Comparison of ENCODE assay signal across 18 cellular contexts in the genomic region with DNA sequence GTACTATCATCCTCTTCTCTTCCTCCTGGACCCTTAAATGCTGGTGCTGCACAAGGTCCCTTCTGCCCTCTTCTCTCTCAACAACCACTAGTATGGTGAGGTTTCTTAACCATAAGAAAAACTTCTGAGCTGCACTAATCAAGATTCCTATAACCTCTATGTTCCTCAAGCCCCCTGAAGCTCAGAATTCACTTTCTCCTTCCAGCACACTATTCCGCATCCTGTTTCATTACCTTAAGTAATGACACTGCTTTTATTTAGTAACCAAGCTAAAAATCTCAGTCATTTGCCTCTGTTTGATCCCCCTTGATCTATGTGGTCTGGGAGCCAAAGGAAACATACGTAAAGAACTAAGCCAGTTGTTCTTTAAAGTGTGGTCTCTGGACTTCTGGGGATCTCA. TPM values are rescaled to one million over a fixed set of nuclear protein-coding genes. Genes with fewer than 3 reads are reported as not detected.
A peak's percentile ranks its signal among the peaks of the same experiment; 100 is the strongest.
DNase-seq lines count a peak whose midpoint lies in the region; ATAC-seq and TF ChIP-seq lines count a peak whose summit lies in the region.
"Had no signal": no experiment of that assay in that cellular context is flagged by ENCODE, and none has a peak within 500 bp of the region (broad histone marks: within the 10 kb centered on the region; RNA-seq: fewer than 3 reads in every experiment).

No MANE protein-coding gene starts in this region.

- H3K36me3 Mint-ChIP-seq in activated naive CD4-positive, alpha-beta T cell treated with anti-CD3 and anti-CD28 coated beads, Interleukin-2, amount 50 U/mL, for 24 hours, result peaks cover 8% of the 10 kb centered on the region
- peaks cover 14 to 18% of the 10 kb centered on the region in 2 donors for H3K36me3 Mint-ChIP-seq in activated naive CD4-positive, alpha-beta T cell treated with anti-CD3 and anti-CD28 coated beads, Interleukin-2, amount 50 U/mL, for 72 hours
- H3K36me3 Mint-ChIP-seq in activated T-helper 1 cell treated with anti-CD3 and anti-CD28 coated beads, Interleukin-12 subunit alpha, Interleukin-12 subunit beta, Interleukin-2, Interleukin-4 antibody, amounts not matched to agents 30 ng/mL and 10 ng/mL and 1 ng/mL, durations not matched to agents 14 hours and 24 hours and 36 hours (ENCODE audit: low read depth), result peaks cover 36% of the 10 kb centered on the region
- peaks cover 12 to 45% (median 25%) of the 10 kb centered on the region in 5 donors for H3K36me3 Mint-ChIP-seq in naive thymus-derived CD4-positive, alpha-beta T cell

- H3K4me3 Mint-ChIP-seq in activated naive CD4-positive, alpha-beta T cell treated with anti-CD3 and anti-CD28 coated beads, Interleukin-2, amount 50 U/mL, for 24 hours, result peak overlapping the region; percentile 1
- H3K4me3 Mint-ChIP-seq in activated T-helper 1 cell treated with anti-CD3 and anti-CD28 coated beads, Interleukin-12 subunit alpha, Interleukin-12 subunit beta, Interleukin-2, Interleukin-4 antibody, amounts not matched to agents 30 ng/mL and 10 ng/mL and 1 ng/mL, durations not matched to agents 14 hours and 24 hours and 36 hours, result no peak overlapping the region
- H3K4me3 Mint-ChIP-seq in naive thymus-derived CD4-positive, alpha-beta T cell, result peak overlapping the region in 8 of 10 donors; percentile 14 to 53 (median 26)

- H3K27ac ChIP-seq in naive thymus-derived CD4-positive, alpha-beta T cell (ENCODE audit: low read depth, low read length), result peak overlapping the region; percentile 40
- peak overlapping the region; percentile 42 for H3K27ac ChIP-seq in thymus (ENCODE audit: low read depth)
- H3K27ac ChIP-seq: BLaER1 treated with 17β-estradiol and CSF1 and Interleukin-3, amounts not matched to agents 10 nM and 100 nM had no signal

- CTCF ChIA-PET in naive thymus-derived CD4-positive, alpha-beta T cell (lab: Charles Lee), result interaction anchor here (1.3 kb wide), 1 partner anchor 8 kb away, joined by 6 read pairs; no protein-coding TSS in a partner anchor

- H3K36me3 ChIP-seq in naive thymus-derived CD4-positive, alpha-beta T cell (ENCODE audit: control insufficient read depth in 2 of 3, insufficient read depth in 3 of 3, low read length in 3 of 3), result peaks cover 4 to 29% (median 18%) of the 10 kb centered on the region in 3 experiments
- peaks cover 22% of the 10 kb centered on the region for H3K36me3 ChIP-seq in thymus (ENCODE audit: control insufficient read depth, insufficient read depth)

- peak overlapping the region; percentile 24 for H3K27ac Mint-ChIP-seq in activated naive CD4-positive, alpha-beta T cell treated with anti-CD3 and anti-CD28 coated beads, Interleukin-2, amount 50 U/mL, for 24 hours
- H3K27ac Mint-ChIP-seq in activated naive CD4-positive, alpha-beta T cell treated with anti-CD3 and anti-CD28 coated beads, Interleukin-2, amount 50 U/mL, for 72 hours, result peak overlapping the region in 1 of 2 donors; percentile 53
- peak overlapping the region; percentile 0 for H3K27ac Mint-ChIP-seq in activated T-helper 1 cell treated with anti-CD3 and anti-CD28 coated beads, Interleukin-12 subunit alpha, Interleukin-12 subunit beta, Interleukin-2, Interleukin-4 antibody, amounts not matched to agents 30 ng/mL and 10 ng/mL and 1 ng/mL, durations not matched to agents 14 hours and 24 hours and 36 hours
- peak overlapping the region in 8 of 9 donors; percentile 9 to 86 (median 42) for H3K27ac Mint-ChIP-seq in naive thymus-derived CD4-positive, alpha-beta T cell

- POLR2A ChIA-PET in naive thymus-derived CD4-positive, alpha-beta T cell (lab: Charles Lee), result interaction anchor here (1.5 to 2.1 kb wide), 4 partner anchors 12 to 25 kb away, joined by 4 to 7 read pairs (median 4); partner anchors contain the start of gene KANSL1

- H3K27me3 Mint-ChIP-seq in activated naive CD4-positive, alpha-beta T cell treated with anti-CD3 and anti-CD28 coated beads, Interleukin-2, amount 50 U/mL, for 24 hours, result no peaks in the 10 kb centered on the region
- no peaks in the 10 kb centered on the region for H3K27me3 Mint-ChIP-seq in activated T-helper 1 cell treated with anti-CD3 and anti-CD28 coated beads, Interleukin-12 subunit alpha, Interleukin-12 subunit beta, Interleukin-2, Interleukin-4 antibody, amounts not matched to agents 30 ng/mL and 10 ng/mL and 1 ng/mL, durations not matched to agents 14 hours and 24 hours and 36 hours (ENCODE audit: insufficient read depth)
- H3K27me3 Mint-ChIP-seq in naive thymus-derived CD4-positive, alpha-beta T cell, result no peaks in the 10 kb centered on the region

- intact Hi-C loops in activated T-helper 1 cell treated with anti-CD3 and anti-CD28 coated beads, Interleukin-12 subunit alpha, Interleukin-12 subunit beta, Interleukin-2, Interleukin-4 antibody, amounts not matched to agents 30 ng/mL and 10 ng/mL and 1 ng/mL, durations not matched to agents 14 hours and 24 hours and 36 hours (cut with micrococcal nuclease), result no loop called here
- intact Hi-C loops in naive thymus-derived CD4-positive, alpha-beta T cell (cut with micrococcal nuclease), result loop anchor here in 1 of 2 donors (2.0 kb wide), 1 partner anchor 20 kb away; the partner anchor contains the start of gene KANSL1

- peaks cover 50 to 75% of the 10 kb centered on the region in 2 donors for H3K4me1 ChIP-seq in naive thymus-derived CD4-positive, alpha-beta T cell (ENCODE audit: control insufficient read depth in 2 of 2, insufficient read depth in 2 of 2, low read length in 2 of 2)
- peaks cover 5% of the 10 kb centered on the region for H3K4me1 ChIP-seq in thymus (ENCODE audit: control insufficient read depth, insufficient read depth, low read length)

- H3K4me3 ChIP-seq in naive thymus-derived CD4-positive, alpha-beta T cell (ENCODE audit: low read length), result no peak overlapping the region
- no peak overlapping the region for H3K4me3 ChIP-seq in thymus (ENCODE audit: low read length)
- H3K4me3 ChIP-seq: BLaER1 treated with 17β-estradiol and CSF1 and Interleukin-3, amounts not matched to agents 10 nM and 100 nM had no signal

- no peaks in the 10 kb centered on the region for H3K9me3 Mint-ChIP-seq in activated naive CD4-positive, alpha-beta T cell treated with anti-CD3 and anti-CD28 coated beads, Interleukin-2, amount 50 U/mL, for 24 hours
- H3K9me3 Mint-ChIP-seq in activated naive CD4-positive, alpha-beta T cell treated with anti-CD3 and anti-CD28 coated beads, Interleukin-2, amount 50 U/mL, for 72 hours, result no peaks in the 10 kb centered on the region
- no peaks in the 10 kb centered on the region for H3K9me3 Mint-ChIP-seq in activated T-helper 1 cell treated with anti-CD3 and anti-CD28 coated beads, Interleukin-12 subunit alpha, Interleukin-12 subunit beta, Interleukin-2, Interleukin-4 antibody, amounts not matched to agents 30 ng/mL and 10 ng/mL and 1 ng/mL, durations not matched to agents 14 hours and 24 hours and 36 hours
- H3K9me3 Mint-ChIP-seq in naive thymus-derived CD4-positive, alpha-beta T cell, result no peaks in the 10 kb centered on the region

- H3K4me1 Mint-ChIP-seq in activated naive CD4-positive, alpha-beta T cell treated with anti-CD3 and anti-CD28 coated beads, Interleukin-2, amount 50 U/mL, for 24 hours, result peaks cover 98% of the 10 kb centered on the region
- peaks cover 58% of the 10 kb centered on the region for H3K4me1 Mint-ChIP-seq in activated T-helper 1 cell treated with anti-CD3 and anti-CD28 coated beads, Interleukin-12 subunit alpha, Interleukin-12 subunit beta, Interleukin-2, Interleukin-4 antibody, amounts not matched to agents 30 ng/mL and 10 ng/mL and 1 ng/mL, durations not matched to agents 14 hours and 24 hours and 36 hours (ENCODE audit: low read depth)
- H3K4me1 Mint-ChIP-seq in naive thymus-derived CD4-positive, alpha-beta T cell, result peaks cover 64 to 100% (median 96%) of the 10 kb centered on the region in 7 donors

- H3K27me3 ChIP-seq in naive thymus-derived CD4-positive, alpha-beta T cell (ENCODE audit: control insufficient read depth in 2 of 2, insufficient read depth in 2 of 2, low read length in 2 of 2), result no peaks in the 10 kb centered on the region
- no peaks in the 10 kb centered on the region for H3K27me3 ChIP-seq in thymus (ENCODE audit: control insufficient read depth, insufficient read depth)
- H3K27me3 ChIP-seq: BLaER1 treated with 17β-estradiol and CSF1 and Interleukin-3, amounts not matched to agents 10 nM and 100 nM had no signal

- WGBS in thymus, result 87% methylated on average over 2 of the region's 2 CpGs

- H3K9me3 ChIP-seq in naive thymus-derived CD4-positive, alpha-beta T cell (ENCODE audit: control insufficient read depth in 2 of 3, low read length in 3 of 3), result no peaks in the 10 kb centered on the region
- H3K9me3 ChIP-seq in thymus (ENCODE audit: control insufficient read depth), result no peaks in the 10 kb centered on the region
- H3K9me3 ChIP-seq: BLaER1 treated with 17β-estradiol and CSF1 and Interleukin-3, amounts not matched to agents 10 nM and 100 nM had no signal

- no peak for DNase-seq in activated naive CD4-positive, alpha-beta T cell treated with anti-CD3 and anti-CD28 coated beads, Interleukin-2, amount 50 U/mL, for 72 hours (ENCODE audit: low spot score in 2 of 2)
- no peak for DNase-seq in activated T-helper 1 cell treated with anti-CD3 and anti-CD28 coated beads, Interleukin-12 subunit alpha, Interleukin-12 subunit beta, Interleukin-2, Interleukin-4 antibody, amounts not matched to agents 30 ng/mL and 10 ng/mL and 1 ng/mL, durations not matched to agents 14 hours and 24 hours and 36 hours (ENCODE audit: low spot score)
- DNase-seq in naive thymus-derived CD4-positive, alpha-beta T cell, result no peak
- DNase-seq in NK-92 (lab: John Stamatoyannopoulos, UW; ENCODE audit: unreplicated experiment) (no peak), MV-4-11 (lab: John Stamatoyannopoulos, UW) (no peak)
- DNase-seq: activated naive CD4-positive, alpha-beta T cell; aorta; cerebellar nuclear complex; DMS 273 treated with DMSO at 0.1 percent for 48 hours; effector CD8-positive, alpha-beta T cell; NCI-H1436; NCI-H526 treated with DMSO at 0.1 percent for 48 hours; RPMI8226; stimulated activated CD4-positive, alpha-beta T cell treated with anti-CD3 and anti-CD28 coated beads, Interleukin-4, amount 100 ng/mL, for 4 hours had no signal

- ATAC-seq in activated naive CD4-positive, alpha-beta T cell treated with anti-CD3 and anti-CD28 coated beads, Interleukin-2, amount 50 U/mL, for 72 hours, result no peak
- ATAC-seq in naive thymus-derived CD4-positive, alpha-beta T cell, result no peak
- ATAC-seq in SK-N-SH treated with all-trans-retinoic acid at 6 μM for 48 hours, result no peak

TF ChIP-seq in SK-N-SH treated with all-trans-retinoic acid at 6 μM for 48 hours, 23 proteins besides CTCF, POLR2A, EP300 and RAD21 (continues in another document):
- TF ChIP-seq ZFP3 (CRISPR knock-in tag; IDR thresholded peaks at IDR 0.05) (no peak), ARNTL (CRISPR knock-in tag; IDR thresholded peaks at IDR 0.05; ENCODE audit: borderline replicate concordance, low read depth) (no peak), ZFP30 (CRISPR knock-in tag; IDR thresholded peaks at IDR 0.05) (no peak)

RNA-seq across cellular contexts. Expression of gene KANSL1, which starts 20.1 kb away (rescaled TPM):
- 10 to 100 TPM; 74.7 to 87.3 TPM for total RNA-seq in activated naive CD4-positive, alpha-beta T cell treated with anti-CD3 and anti-CD28 coated beads, Interleukin-2, amount 50 U/mL, for 72 hours
- total RNA-seq in activated T-helper 1 cell treated with anti-CD3 and anti-CD28 coated beads, Interleukin-12 subunit alpha, Interleukin-12 subunit beta, Interleukin-2, Interleukin-4 antibody, amounts not matched to agents 30 ng/mL and 10 ng/mL and 1 ng/mL, durations not matched to agents 14 hours and 24 hours and 36 hours, result 96.7 and 99.4 TPM in 2 replicates
- 100 to 1,000 TPM; 121 to 230 (median 202) TPM for total RNA-seq in naive thymus-derived CD4-positive, alpha-beta T cell
- polyA plus RNA-seq in naive thymus-derived CD4-positive, alpha-beta T cell, result 10 to 100 TPM; 17.4 to 24.0 TPM
- 22.3 TPM for polyA plus RNA-seq in thymus
